ENCODE assay signal across 18 cellular contexts in the genomic region with DNA sequence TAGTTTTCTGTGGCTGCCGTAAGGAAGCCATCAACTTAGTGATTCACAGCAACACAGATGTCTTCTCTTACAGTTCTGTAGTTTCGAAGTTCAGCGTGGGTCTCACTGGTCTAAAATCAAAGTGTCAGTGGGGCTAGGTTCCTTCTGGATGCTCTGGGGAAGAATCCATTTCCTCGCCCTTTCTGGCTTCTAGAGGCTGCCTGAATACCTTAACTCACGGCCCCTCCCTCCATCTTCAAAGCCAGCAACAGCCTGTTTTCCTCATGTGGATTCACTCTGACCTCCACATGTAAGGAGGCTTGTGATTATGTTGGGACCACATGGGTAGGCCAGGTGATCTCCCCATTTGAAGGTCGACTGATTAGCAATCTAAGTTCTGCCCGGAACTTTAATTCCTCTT. TPM values are rescaled to one million over a fixed set of nuclear protein-coding genes. Genes with fewer than 3 reads are reported as not detected.
DNase-seq lines count a peak whose midpoint lies in the region; ATAC-seq and TF ChIP-seq lines count a peak whose summit lies in the region.
"Had no signal": no experiment of that assay in that cellular context is flagged by ENCODE, and none has a peak within 500 bp of the region (broad histone marks: within the 10 kb centered on the region; RNA-seq: fewer than 3 reads in every experiment).

No MANE protein-coding gene starts in this region.

- peak overlapping the region; percentile 28 for H3K27ac ChIP-seq in CD8-positive, alpha-beta T cell (ENCODE audit: low read depth, low read length)
- peak overlapping the region; percentile 32 for H3K27ac ChIP-seq in effector memory CD4-positive, alpha-beta T cell (ENCODE audit: insufficient read depth, low read length, poor library complexity, severe bottlenecking)
- H3K27ac ChIP-seq: ascending aorta, parathyroid adenoma, RWPE1, VCaP had no signal

- H3K27ac Mint-ChIP-seq in CD8-positive, alpha-beta T cell = peak overlapping the region; percentile 94
- H3K27ac Mint-ChIP-seq in WTC11 = peak overlapping the region; percentile 31; the same call in 1 of the 2 replicates
- H3K27ac Mint-ChIP-seq in stimulated activated memory B cell treated with anti-CD40 and anti-IgM and Interleukin-4, amounts not matched to agents 10 μg/mL and 1 μg/mL and 100 μg/mL, for 72 hours = peak overlapping the region; percentile 95

- CTCF ChIA-PET in CD8-positive, alpha-beta T cell (lab: Charles Lee) = no interaction called here
- CTCF ChIA-PET in WTC11 (lab: Charles Lee) = no interaction called here

- peaks cover 90% of the 10 kb centered on the region for H3K4me1 Mint-ChIP-seq in CD8-positive, alpha-beta T cell (ENCODE audit: low read depth)
- H3K4me1 Mint-ChIP-seq in WTC11 = peaks cover 18% of the 10 kb centered on the region
- H3K4me1 Mint-ChIP-seq in stimulated activated memory B cell treated with anti-CD40 and anti-IgM and Interleukin-4, amounts not matched to agents 10 μg/mL and 1 μg/mL and 100 μg/mL, for 72 hours = peaks cover 65% of the 10 kb centered on the region

- H3K4me3 Mint-ChIP-seq in CD8-positive, alpha-beta T cell = peak overlapping the region; percentile 29
- no peak overlapping the region for H3K4me3 Mint-ChIP-seq in WTC11
- H3K4me3 Mint-ChIP-seq in stimulated activated memory B cell treated with anti-CD40 and anti-IgM and Interleukin-4, amounts not matched to agents 10 μg/mL and 1 μg/mL and 100 μg/mL, for 72 hours = no peak overlapping the region

- H3K27me3 ChIP-seq in CD8-positive, alpha-beta T cell (ENCODE audit: insufficient read depth, low read length) = no peaks in the 10 kb centered on the region
- H3K27me3 ChIP-seq in effector memory CD4-positive, alpha-beta T cell (replicated peaks; ENCODE audit: control insufficient read depth, insufficient read depth, low read length, poor library complexity, severe bottlenecking) = no peaks in the 10 kb centered on the region
- H3K27me3 ChIP-seq: ascending aorta, spleen had no signal

- peaks cover 57% of the 10 kb centered on the region for H3K36me3 Mint-ChIP-seq in CD8-positive, alpha-beta T cell
- no peaks in the 10 kb centered on the region for H3K36me3 Mint-ChIP-seq in WTC11
- peaks cover 35% of the 10 kb centered on the region for H3K36me3 Mint-ChIP-seq in stimulated activated memory B cell treated with anti-CD40 and anti-IgM and Interleukin-4, amounts not matched to agents 10 μg/mL and 1 μg/mL and 100 μg/mL, for 72 hours

- no peak for ATAC-seq in CD8-positive, alpha-beta T cell
- ATAC-seq in WTC11 = no peak
- ATAC-seq in stimulated activated memory B cell treated with anti-CD40 and anti-IgM and Interleukin-4, amounts not matched to agents 10 μg/mL and 1 μg/mL and 100 μg/mL, for 72 hours = no peak
- ATAC-seq in HG03520 (IDR thresholded peaks at IDR 0.05; ENCODE audit: unreplicated experiment) = no peak
- ATAC-seq: esophagus mucosa, mucosa of descending colon had no signal

- no peaks in the 10 kb centered on the region for H3K9me3 Mint-ChIP-seq in CD8-positive, alpha-beta T cell
- H3K9me3 Mint-ChIP-seq in WTC11 = no peaks in the 10 kb centered on the region
- H3K9me3 Mint-ChIP-seq in stimulated activated memory B cell treated with anti-CD40 and anti-IgM and Interleukin-4, amounts not matched to agents 10 μg/mL and 1 μg/mL and 100 μg/mL, for 72 hours = no peaks in the 10 kb centered on the region

- peaks cover 6% of the 10 kb centered on the region for H3K36me3 ChIP-seq in CD8-positive, alpha-beta T cell (ENCODE audit: insufficient read depth, low read length)
- peaks cover 24% of the 10 kb centered on the region for H3K36me3 ChIP-seq in effector memory CD4-positive, alpha-beta T cell (ENCODE audit: control insufficient read depth, insufficient read depth, low read length)
- H3K36me3 ChIP-seq: ascending aorta had no signal

- DNase-seq in CD8-positive, alpha-beta T cell = peak in 1 of 7 experiments; percentile 45
- DNase-seq in WTC11 (ENCODE audit: low spot score) = no peak
- DNase-seq in effector memory CD4-positive, alpha-beta T cell = no peak
- DNase-seq in NCI-H146 treated with DMSO at 0.1 percent for 48 hours (lab: John Stamatoyannopoulos, UW; ENCODE audit: unreplicated experiment) = no peak
- DNase-seq in glomerular visceral epithelial cell (ENCODE audit: extremely low spot score) = no peak
- DNase-seq: cortex of kidney, Karpas-422, NCI-H1436 treated with DMSO at 0.1 percent for 48 hours, NCI-H2227 treated with DMSO at 0.1 percent for 48 hours had no signal

- POLR2A ChIA-PET in CD8-positive, alpha-beta T cell (lab: Charles Lee) = no interaction called here
- POLR2A ChIA-PET in WTC11 (lab: Charles Lee) = no interaction called here

- no peak overlapping the region for H3K4me3 ChIP-seq in CD8-positive, alpha-beta T cell (ENCODE audit: low read depth, low read length)
- no peak overlapping the region for H3K4me3 ChIP-seq in effector memory CD4-positive, alpha-beta T cell (ENCODE audit: insufficient read depth, low read depth, low read length, poor library complexity, severe bottlenecking)
- H3K4me3 ChIP-seq: ascending aorta, mucosa of descending colon, spleen had no signal

- peaks cover 92% of the 10 kb centered on the region for H3K4me1 ChIP-seq in CD8-positive, alpha-beta T cell (ENCODE audit: insufficient read depth, low read length)
- peaks cover 67% of the 10 kb centered on the region for H3K4me1 ChIP-seq in effector memory CD4-positive, alpha-beta T cell (ENCODE audit: control insufficient read depth, insufficient read depth, low read length, poor library complexity, severe bottlenecking)
- H3K4me1 ChIP-seq: ascending aorta had no signal

- H3K27me3 Mint-ChIP-seq in CD8-positive, alpha-beta T cell (ENCODE audit: low read depth) = no peaks in the 10 kb centered on the region
- no peaks in the 10 kb centered on the region for H3K27me3 Mint-ChIP-seq in WTC11 (ENCODE audit: low read depth)
- H3K27me3 Mint-ChIP-seq in stimulated activated memory B cell treated with anti-CD40 and anti-IgM and Interleukin-4, amounts not matched to agents 10 μg/mL and 1 μg/mL and 100 μg/mL, for 72 hours = no peaks in the 10 kb centered on the region

- H3K9me3 ChIP-seq in CD8-positive, alpha-beta T cell (ENCODE audit: low read length) = no peaks in the 10 kb centered on the region
- H3K9me3 ChIP-seq in effector memory CD4-positive, alpha-beta T cell (ENCODE audit: control insufficient read depth, low read length) = no peaks in the 10 kb centered on the region
- H3K9me3 ChIP-seq: ascending aorta, mucosa of descending colon, spleen had no signal

- intact Hi-C loops in CD8-positive, alpha-beta T cell (cut with DNase I, micrococcal nuclease) = no loop called here

- TF ChIP-seq CTCF in CD8-positive, alpha-beta T cell (IDR thresholded peaks at IDR 0.05) = no peak
- TF ChIP-seq CTCF in WTC11 (IDR thresholded peaks at IDR 0.05) = no peak

TF ChIP-seq in WTC11, 78 proteins besides CTCF, POLR2A, EP300 and RAD21 (continues in another document):
- no peak for TF ChIP-seq FOXJ3 (CRISPR knock-in tag; IDR thresholded peaks at IDR 0.05; ENCODE audit: borderline replicate concordance)
- TF ChIP-seq, protein P1, sequence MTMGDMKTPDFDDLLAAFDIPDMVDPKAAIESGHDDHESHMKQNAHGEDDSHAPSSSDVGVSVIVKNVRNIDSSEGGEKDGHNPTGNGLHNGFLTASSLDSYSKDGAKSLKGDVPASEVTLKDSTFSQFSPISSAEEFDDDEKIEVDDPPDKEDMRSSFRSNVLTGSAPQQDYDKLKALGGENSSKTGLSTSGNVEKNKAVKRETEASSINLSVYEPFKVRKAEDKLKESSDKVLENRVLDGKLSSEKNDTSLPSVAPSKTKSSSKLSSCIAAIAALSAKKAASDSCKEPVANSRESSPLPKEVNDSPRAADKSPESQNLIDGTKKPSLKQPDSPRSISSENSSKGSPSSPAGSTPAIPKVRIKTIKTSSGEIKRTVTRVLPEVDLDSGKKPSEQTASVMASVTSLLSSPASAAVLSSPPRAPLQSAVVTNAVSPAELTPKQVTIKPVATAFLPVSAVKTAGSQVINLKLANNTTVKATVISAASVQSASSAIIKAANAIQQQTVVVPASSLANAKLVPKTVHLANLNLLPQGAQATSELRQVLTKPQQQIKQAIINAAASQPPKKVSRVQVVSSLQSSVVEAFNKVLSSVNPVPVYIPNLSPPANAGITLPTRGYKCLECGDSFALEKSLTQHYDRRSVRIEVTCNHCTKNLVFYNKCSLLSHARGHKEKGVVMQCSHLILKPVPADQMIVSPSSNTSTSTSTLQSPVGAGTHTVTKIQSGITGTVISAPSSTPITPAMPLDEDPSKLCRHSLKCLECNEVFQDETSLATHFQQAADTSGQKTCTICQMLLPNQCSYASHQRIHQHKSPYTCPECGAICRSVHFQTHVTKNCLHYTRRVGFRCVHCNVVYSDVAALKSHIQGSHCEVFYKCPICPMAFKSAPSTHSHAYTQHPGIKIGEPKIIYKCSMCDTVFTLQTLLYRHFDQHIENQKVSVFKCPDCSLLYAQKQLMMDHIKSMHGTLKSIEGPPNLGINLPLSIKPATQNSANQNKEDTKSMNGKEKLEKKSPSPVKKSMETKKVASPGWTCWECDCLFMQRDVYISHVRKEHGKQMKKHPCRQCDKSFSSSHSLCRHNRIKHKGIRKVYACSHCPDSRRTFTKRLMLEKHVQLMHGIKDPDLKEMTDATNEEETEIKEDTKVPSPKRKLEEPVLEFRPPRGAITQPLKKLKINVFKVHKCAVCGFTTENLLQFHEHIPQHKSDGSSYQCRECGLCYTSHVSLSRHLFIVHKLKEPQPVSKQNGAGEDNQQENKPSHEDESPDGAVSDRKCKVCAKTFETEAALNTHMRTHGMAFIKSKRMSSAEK (CRISPR knock-in tag; IDR thresholded peaks at IDR 0.05; ENCODE audit: borderline replicate concordance) = no peak
- TF ChIP-seq, protein P2, sequence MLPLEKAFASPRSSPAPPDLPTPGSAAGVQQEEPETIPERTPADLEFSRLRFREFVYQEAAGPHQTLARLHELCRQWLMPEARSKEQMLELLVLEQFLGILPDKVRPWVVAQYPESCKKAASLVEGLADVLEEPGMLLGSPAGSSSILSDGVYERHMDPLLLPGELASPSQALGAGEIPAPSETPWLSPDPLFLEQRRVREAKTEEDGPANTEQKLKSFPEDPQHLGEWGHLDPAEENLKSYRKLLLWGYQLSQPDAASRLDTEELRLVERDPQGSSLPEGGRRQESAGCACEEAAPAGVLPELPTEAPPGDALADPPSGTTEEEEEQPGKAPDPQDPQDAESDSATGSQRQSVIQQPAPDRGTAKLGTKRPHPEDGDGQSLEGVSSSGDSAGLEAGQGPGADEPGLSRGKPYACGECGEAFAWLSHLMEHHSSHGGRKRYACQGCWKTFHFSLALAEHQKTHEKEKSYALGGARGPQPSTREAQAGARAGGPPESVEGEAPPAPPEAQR (CRISPR knock-in tag; IDR thresholded peaks at IDR 0.05) = no peak

RNA-seq across cellular contexts. Expression of a gene that starts 12.5 kb away (rescaled TPM):
- total RNA-seq in CD8-positive, alpha-beta T cell = 10 to 100 TPM; 89.2 to 93.4 TPM
- 3.8 to 5.6 TPM (median 4.5 TPM) in 3 replicates for total RNA-seq in WTC11 (2021)

RNA-seq across cellular contexts. Expression of a gene that starts 30.2 kb away (rescaled TPM):
- 10 to 100 TPM; 26.9 to 27.7 TPM for total RNA-seq in CD8-positive, alpha-beta T cell
- 118 to 183 TPM (median 125 TPM) in 3 replicates for total RNA-seq in WTC11 (2021)

Comparison
In these comparisons a context has a peak if more than half of its experiments do, and no peak if none do; other contexts are left out.
1. H3K27ac Mint-ChIP-seq: peak in every context shown above with its lines; median percentile 95 in stimulated activated memory B cell treated with anti-CD40 and anti-IgM and Interleukin-4, amounts not matched to agents 10 μg/mL and 1 μg/mL and 100 μg/mL, for 72 hours; 94 in CD8-positive, alpha-beta T cell; 31 in WTC11.
2. RNA of a gene that starts 12.5 kb away (total RNA-seq): 89.2 to 93.4 TPM in CD8-positive, alpha-beta T cell; 3.8 to 5.6 TPM in WTC11; every median in the first group is over 10 times any median in the second.